Comparison of ENCODE assay signal across 8 cellular contexts in the genomic region with DNA sequence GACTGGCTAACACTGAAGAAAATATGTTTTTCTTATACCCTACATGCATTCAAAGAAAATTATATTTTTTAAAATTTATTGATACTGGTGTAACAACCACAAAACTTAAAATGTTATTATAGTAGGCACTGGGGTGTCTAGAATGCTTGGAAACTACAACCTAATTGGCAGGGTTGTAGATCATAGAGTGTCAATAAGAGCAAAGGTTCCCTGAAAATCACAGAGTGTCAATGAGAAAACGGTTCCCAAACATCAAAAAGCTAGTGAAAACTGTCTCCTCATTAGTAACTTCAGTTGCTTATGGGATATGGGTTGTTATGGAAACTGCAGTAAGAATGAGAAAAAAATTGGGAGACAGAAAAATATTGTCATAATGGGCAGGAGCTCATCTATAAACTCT.
"Had no signal": no experiment of that assay in that cellular context is flagged by ENCODE, and none has a peak within 500 bp of the region (broad histone marks: within the 10 kb centered on the region; RNA-seq: fewer than 3 reads in every experiment).

No MANE protein-coding gene starts in this region.

- DNase-seq: GDM1, GF-D8 had no signal

- H3K4me3 ChIP-seq: GM12878 had no signal

- FAIRE-seq: G401.6, GM12878, GM12891, GM12892, GM18507, GM19239 had no signal
